Comparison of ENCODE assay signal across 15 cellular contexts in the genomic region with DNA sequence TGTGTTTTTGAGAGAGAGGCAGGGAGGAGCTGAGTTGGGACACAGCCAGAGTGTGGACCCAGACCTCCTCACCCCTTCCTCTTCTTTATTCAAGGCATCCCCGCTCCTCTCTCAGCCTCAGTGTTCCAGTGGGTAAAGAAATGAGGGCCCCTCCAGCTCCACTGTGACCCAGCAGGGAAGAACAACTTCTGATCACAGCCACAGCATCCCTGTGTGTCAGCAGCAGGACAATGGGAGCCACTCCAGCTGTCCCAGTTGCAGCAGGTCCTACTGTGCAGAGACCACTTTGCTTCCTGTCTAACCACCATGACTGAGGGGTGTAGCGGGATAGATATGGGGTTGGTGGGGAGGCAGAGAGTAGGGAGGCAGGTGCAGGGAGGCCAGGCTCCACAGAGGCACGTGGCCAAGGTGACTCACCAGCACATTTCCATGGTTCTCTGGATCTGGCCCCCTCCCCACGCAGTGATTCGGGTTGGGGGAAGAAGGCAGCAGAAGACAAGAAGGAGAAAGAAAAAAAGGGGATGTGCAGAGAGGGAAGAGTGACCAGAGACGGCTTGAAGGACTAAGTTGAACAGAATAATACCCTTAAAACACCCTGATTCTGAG. TPM values are rescaled to one million over a fixed set of nuclear protein-coding genes. Genes with fewer than 3 reads are reported as not detected.
DNase-seq lines count a peak whose midpoint lies in the region; ATAC-seq and TF ChIP-seq lines count a peak whose summit lies in the region.
"Had no signal": no experiment of that assay in that cellular context is flagged by ENCODE, and none has a peak within 500 bp of the region (broad histone marks: within the 10 kb centered on the region; RNA-seq: fewer than 3 reads in every experiment).

No MANE protein-coding gene starts in this region.

- DNase-seq in activated CD4-positive, CD25-positive, alpha-beta regulatory T cell treated with anti-CD3 and anti-CD28 coated beads, Interleukin-2, amount 50 U/mL, for 72 hours = no peak
- DNase-seq in activated B cell treated with CpG ODN at 0.5 μM for 24 hours (no peak), Caco-2 (no peak), GM10248 (ENCODE audit: extremely low spot score) (no peak), DMS153 (lab: John Stamatoyannopoulos, UW) (no peak)
- DNase-seq in stimulated activated naive CD8-positive, alpha-beta T cell treated with anti-CD3 and anti-CD28 coated beads, Interleukin-15, amount 100 ng/mL, for 72 hours = peak; percentile 58 to 59
- DNase-seq: kidney, MM.1S, NCI-H510A, pancreas, SIG-M5 had no signal

- peaks cover 4% of the 10 kb centered on the region for H3K9me3 Mint-ChIP-seq in activated B cell treated with CpG ODN at 0.5 μM for 24 hours
- H3K9me3 Mint-ChIP-seq in dendritic cell treated with granulocyte-macrophage colony-stimulating factor and Interleukin-4, amounts not matched to agents 40 ng/mL and 50 ng/mL, for 4 days = no peaks in the 10 kb centered on the region
- peaks cover 0 to 8% of the 10 kb centered on the region in 2 donors for H3K9me3 Mint-ChIP-seq in stimulated activated naive CD8-positive, alpha-beta T cell treated with anti-CD3 and anti-CD28 coated beads, Interleukin-15, amount 100 ng/mL, for 72 hours
- H3K9me3 Mint-ChIP-seq in Caco-2 (ENCODE audit: unreplicated experiment) = no peaks in the 10 kb centered on the region

- H3K4me3 Mint-ChIP-seq in activated B cell treated with CpG ODN at 0.5 μM for 24 hours (peak overlapping the region; percentile 51), Caco-2 (ENCODE audit: unreplicated experiment) (no peak overlapping the region)
- H3K4me3 Mint-ChIP-seq in dendritic cell treated with granulocyte-macrophage colony-stimulating factor and Interleukin-4, amounts not matched to agents 40 ng/mL and 50 ng/mL, for 4 days = peak overlapping the region; percentile 46
- peak overlapping the region; percentile 82 to 86 for H3K4me3 Mint-ChIP-seq in stimulated activated naive CD8-positive, alpha-beta T cell treated with anti-CD3 and anti-CD28 coated beads, Interleukin-15, amount 100 ng/mL, for 72 hours

- H3K4me3 ChIP-seq in Caco-2 (ENCODE audit: low read depth, low read length) = no peak overlapping the region
- H3K4me3 ChIP-seq: HAP-1, pancreas had no signal

- H3K36me3 ChIP-seq in Caco-2 (ENCODE audit: control insufficient read depth, insufficient read depth, low read length) = no peaks in the 10 kb centered on the region
- H3K36me3 ChIP-seq: HAP-1, pancreas had no signal

- BruUV-seq in Caco-2 (replicated peaks; lab: Mats Ljungman, UMichigan) = no TSS peak

- H3K27me3 Mint-ChIP-seq in activated B cell treated with CpG ODN at 0.5 μM for 24 hours (no peaks in the 10 kb centered on the region), Caco-2 (ENCODE audit: insufficient read depth, unreplicated experiment) (peaks cover 6% of the 10 kb centered on the region)
- H3K27me3 Mint-ChIP-seq in dendritic cell treated with granulocyte-macrophage colony-stimulating factor and Interleukin-4, amounts not matched to agents 40 ng/mL and 50 ng/mL, for 4 days = no peaks in the 10 kb centered on the region
- H3K27me3 Mint-ChIP-seq in stimulated activated naive CD8-positive, alpha-beta T cell treated with anti-CD3 and anti-CD28 coated beads, Interleukin-15, amount 100 ng/mL, for 72 hours = no peaks in the 10 kb centered on the region

- no peaks in the 10 kb centered on the region for H3K9me3 ChIP-seq in Caco-2
- H3K9me3 ChIP-seq: HAP-1, pancreas had no signal

- H3K36me3 Mint-ChIP-seq in activated B cell treated with CpG ODN at 0.5 μM for 24 hours (ENCODE audit: low read depth) (peaks cover 41% of the 10 kb centered on the region), Caco-2 (ENCODE audit: insufficient read depth, unreplicated experiment) (no peaks in the 10 kb centered on the region)
- H3K36me3 Mint-ChIP-seq in dendritic cell treated with granulocyte-macrophage colony-stimulating factor and Interleukin-4, amounts not matched to agents 40 ng/mL and 50 ng/mL, for 4 days (ENCODE audit: low read depth) = peaks cover 95% of the 10 kb centered on the region

- peak; percentile 16 to 22 for ATAC-seq in activated CD4-positive, CD25-positive, alpha-beta regulatory T cell treated with anti-CD3 and anti-CD28 coated beads, Interleukin-2, amount 50 U/mL, for 24 hours
- no peak for ATAC-seq in activated B cell treated with CpG ODN at 0.5 μM for 24 hours (ENCODE audit: low read depth)
- peak; percentile 58 for ATAC-seq in stimulated activated naive CD8-positive, alpha-beta T cell treated with anti-CD3 and anti-CD28 coated beads, Interleukin-15, amount 100 ng/mL, for 72 hours

- POLR2A ChIA-PET in activated B cell treated with CpG ODN at 0.5 μM for 24 hours (lab: Charles Lee) (interaction anchor here (0.6 to 4.7 kb wide), 11 partner anchors 13 to 716 kb away, joined by 3 to 47 read pairs (median 10); partner anchors contain the start of gene PIK3R5), Caco-2 (lab: Charles Lee) (no interaction called here), GM10248 (lab: Yijun Ruan, JAX) (interaction anchor here (1.4 to 1.7 kb wide), 2 partner anchors 16 kb away, joined by 5 to 7 read pairs; no protein-coding TSS in a partner anchor)

- H3K27ac Mint-ChIP-seq in activated B cell treated with CpG ODN at 0.5 μM for 24 hours (peak overlapping the region; percentile 73), Caco-2 (ENCODE audit: unreplicated experiment) (no peak overlapping the region)
- H3K27ac Mint-ChIP-seq in dendritic cell treated with granulocyte-macrophage colony-stimulating factor and Interleukin-4, amounts not matched to agents 40 ng/mL and 50 ng/mL, for 4 days = peak overlapping the region; percentile 84
- H3K27ac Mint-ChIP-seq in stimulated activated naive CD8-positive, alpha-beta T cell treated with anti-CD3 and anti-CD28 coated beads, Interleukin-15, amount 100 ng/mL, for 72 hours = peak overlapping the region; percentile 99 to 100

- H3K4me1 Mint-ChIP-seq in activated B cell treated with CpG ODN at 0.5 μM for 24 hours (peaks cover 73% of the 10 kb centered on the region), Caco-2 (ENCODE audit: low read depth, unreplicated experiment) (no peaks in the 10 kb centered on the region)
- H3K4me1 Mint-ChIP-seq in dendritic cell treated with granulocyte-macrophage colony-stimulating factor and Interleukin-4, amounts not matched to agents 40 ng/mL and 50 ng/mL, for 4 days (ENCODE audit: low read depth) = peaks cover 88% of the 10 kb centered on the region
- H3K4me1 Mint-ChIP-seq in stimulated activated naive CD8-positive, alpha-beta T cell treated with anti-CD3 and anti-CD28 coated beads, Interleukin-15, amount 100 ng/mL, for 72 hours = peaks cover 95% of the 10 kb centered on the region

- CTCF ChIA-PET in activated B cell treated with CpG ODN at 0.5 μM for 24 hours (lab: Charles Lee) = interaction anchor here (1.0 kb wide), 1 partner anchor 57 kb away, joined by 3 read pairs; no protein-coding TSS in a partner anchor
- CTCF ChIA-PET in Caco-2 (lab: Charles Lee) = no interaction called here
- CTCF ChIA-PET in GM10248 (lab: Yijun Ruan, JAX) = interaction anchor here (1.1 to 3.0 kb wide), 7 partner anchors 11 to 57 kb away, joined by 3 to 15 read pairs (median 5); no protein-coding TSS in a partner anchor

- TF ChIP-seq CTCF in activated B cell treated with CpG ODN at 0.5 μM for 24 hours (IDR thresholded peaks at IDR 0.05) = no peak
- TF ChIP-seq CTCF in Caco-2 (IDR thresholded peaks at IDR 0.05; ENCODE audit: insufficient read depth in 1 of 2, low read depth in 1 of 2, low read length in 1 of 2, severe bottlenecking in 1 of 2, unreplicated experiment in 1 of 2) = no peak
- no peak for TF ChIP-seq CTCF in GM10248 (IDR thresholded peaks at IDR 0.05; ENCODE audit: control extremely low read depth, extremely low read depth, low read depth, missing control alignments)

- no peaks in the 10 kb centered on the region for H3K27me3 ChIP-seq in Caco-2 (replicated peaks; ENCODE audit: control insufficient read depth, insufficient read depth, low read length)
- H3K27me3 ChIP-seq: pancreas had no signal

- H3K4me1 ChIP-seq in Caco-2 = no peaks in the 10 kb centered on the region
- H3K4me1 ChIP-seq: HAP-1, pancreas had no signal

- intact Hi-C loops in activated B cell treated with CpG ODN at 0.5 μM for 24 hours (cut with micrococcal nuclease) (loop anchor here (1.0 to 2.0 kb wide), 3 partner anchors 24 to 42 kb away; partner anchors contain the start of gene PIK3R5), Caco-2 (cut with micrococcal nuclease; ENCODE audit: unreplicated experiment) (no loop called here)
- intact Hi-C loops in dendritic cell treated with granulocyte-macrophage colony-stimulating factor and Interleukin-4, amounts not matched to agents 40 ng/mL and 50 ng/mL, for 4 days (cut with micrococcal nuclease) = no loop called here

RNA-seq across cellular contexts. Expression of gene PIK3R5, which starts 24.5 kb away (rescaled TPM):
- 31.0 and 34.2 TPM in 2 replicates for total RNA-seq in activated B cell treated with CpG ODN at 0.5 μM for 24 hours
- total RNA-seq in Caco-2 (2022) = not detected in 2 replicates
- total RNA-seq: Daoy had no signal

Comparison
In these comparisons a context has a peak if more than half of its experiments do, and no peak if none do; other contexts are left out.
1. DNase-seq: peak in stimulated activated naive CD8-positive, alpha-beta T cell treated with anti-CD3 and anti-CD28 coated beads, Interleukin-15, amount 100 ng/mL, for 72 hours (2 of 2); none in activated CD4-positive, CD25-positive, alpha-beta regulatory T cell treated with anti-CD3 and anti-CD28 coated beads, Interleukin-2, amount 50 U/mL, for 72 hours (single experiment), activated B cell treated with CpG ODN at 0.5 μM for 24 hours (single experiment), Caco-2 (0 of 2), GM10248 (single experiment) and DMS153 (single experiment).
2. RNA of gene PIK3R5, which starts 24.5 kb away (total RNA-seq): 31.0 to 34.2 TPM in activated B cell treated with CpG ODN at 0.5 μM for 24 hours; not detected in Caco-2; every median in the first group is over 10 times any median in the second.